Comparison of ENCODE assay signal across 1 cellular context in genomic region chr11:125942276-125942611, GRCh38.
TF ChIP-seq lines count a peak whose summit lies in the region.

No MANE protein-coding gene starts in this region.

TF ChIP-seq in HepG2, 621 proteins besides CTCF, POLR2A, EP300 and RAD21 (continues in another document):
- TF ChIP-seq KLF15 (CRISPR knock-in tag; IDR thresholded peaks at IDR 0.05; ENCODE audit: borderline replicate concordance) (no peak), ZNF207 (IDR thresholded peaks at IDR 0.05; ENCODE audit: borderline replicate concordance) (no peak), CEBPB (IDR thresholded peaks at IDR 0.05; ENCODE audit: borderline replicate concordance, low read depth, low read length) (no peak), KDM2A (CRISPR knock-in tag; IDR thresholded peaks at IDR 0.05; ENCODE audit: borderline replicate concordance, low read depth) (no peak), ZNF260 (CRISPR knock-in tag; IDR thresholded peaks at IDR 0.05; ENCODE audit: borderline replicate concordance, low read depth) (no peak), ZFP91 (CRISPR knock-in tag; IDR thresholded peaks at IDR 0.05; ENCODE audit: borderline replicate concordance) (0 out of 2 replicates have a peak, but pooled peaks have one; percentile 8), ZFP41 (CRISPR knock-in tag; IDR thresholded peaks at IDR 0.05; ENCODE audit: borderline replicate concordance) (no peak), NFYC (CRISPR knock-in tag; IDR thresholded peaks at IDR 0.05) (no peak), CREBL2 (CRISPR knock-in tag; IDR thresholded peaks at IDR 0.05; ENCODE audit: borderline replicate concordance) (no peak), ZNF770 (CRISPR knock-in tag; IDR thresholded peaks at IDR 0.05) (no peak), HIVEP1 (CRISPR knock-in tag; IDR thresholded peaks at IDR 0.05) (no peak), ZNF772 (CRISPR knock-in tag; IDR thresholded peaks at IDR 0.05) (no peak), SNAPC5 (CRISPR knock-in tag; IDR thresholded peaks at IDR 0.05; ENCODE audit: borderline replicate concordance) (no peak), IRF9 (CRISPR knock-in tag; IDR thresholded peaks at IDR 0.05; ENCODE audit: borderline replicate concordance) (0 out of 2 replicates have a peak, but pooled peaks have one; percentile 40), MNT (IDR thresholded peaks at IDR 0.05) (no peak), MAFK (conservative IDR thresholded peaks at IDR 0.05 in 1 of 2, IDR thresholded peaks at IDR 0.05 in 1 of 2; ENCODE audit: low read length in 2 of 2) (no peak), ZC3H13 (CRISPR knock-in tag; IDR thresholded peaks at IDR 0.05) (no peak), ZBTB38 (CRISPR knock-in tag; IDR thresholded peaks at IDR 0.05) (0 out of 2 replicates have a peak, but pooled peaks have one; percentile 4), GPN1 (CRISPR knock-in tag; IDR thresholded peaks at IDR 0.05; ENCODE audit: borderline replicate concordance) (no peak), NRL (CRISPR knock-in tag; IDR thresholded peaks at IDR 0.05; ENCODE audit: borderline replicate concordance) (no peak), ARNT2 (CRISPR knock-in tag; IDR thresholded peaks at IDR 0.05; ENCODE audit: low read depth) (no peak), ZNF746 (CRISPR knock-in tag; IDR thresholded peaks at IDR 0.05) (no peak), ZNF362 (CRISPR knock-in tag; IDR thresholded peaks at IDR 0.05; ENCODE audit: borderline replicate concordance) (no peak), ZNF354B (CRISPR knock-in tag; IDR thresholded peaks at IDR 0.05) (no peak), HOXA9 (CRISPR knock-in tag; IDR thresholded peaks at IDR 0.05; ENCODE audit: borderline replicate concordance) (no peak), CSRNP1 (CRISPR knock-in tag; IDR thresholded peaks at IDR 0.05) (no peak), ZNF615 (CRISPR knock-in tag; IDR thresholded peaks at IDR 0.05; ENCODE audit: borderline replicate concordance) (no peak), DNMT1 (CRISPR knock-in tag; IDR thresholded peaks at IDR 0.05) (no peak), ARID4A (CRISPR knock-in tag; IDR thresholded peaks at IDR 0.05; ENCODE audit: borderline replicate concordance) (0 out of 2 replicates have a peak, but pooled peaks have one; percentile 7), SOX5 (CRISPR knock-in tag; IDR thresholded peaks at IDR 0.05; ENCODE audit: borderline replicate concordance) (0 out of 2 replicates have a peak, but pooled peaks have one; percentile 9), PTBP1 (IDR thresholded peaks at IDR 0.05; ENCODE audit: low read depth, low read length, poor library complexity, severe bottlenecking) (no peak), ZNF891 (CRISPR knock-in tag; IDR thresholded peaks at IDR 0.05) (no peak), BCLAF1 (IDR thresholded peaks at IDR 0.05) (no peak), LBX2 (CRISPR knock-in tag; IDR thresholded peaks at IDR 0.05; ENCODE audit: borderline replicate concordance) (no peak), TARDBP (CRISPR knock-in tag; IDR thresholded peaks at IDR 0.05) (no peak), HMG20B (CRISPR knock-in tag; conservative IDR thresholded peaks at IDR 0.05) (no peak), DZIP1 (CRISPR knock-in tag; IDR thresholded peaks at IDR 0.05) (no peak)
